In genomic region chr13:19061278-19061677, GRCh38 we compare ENCODE assay signal across 3 cellular contexts.
"Had no signal": no experiment of that assay in that cellular context is flagged by ENCODE, and none has a peak within 500 bp of the region (broad histone marks: within the 10 kb centered on the region; RNA-seq: fewer than 3 reads in every experiment).

No MANE protein-coding gene starts in this region.

- H3K4me3 ChIP-seq: GM12878 had no signal

- DNase-seq: GDM1, GF-D8 had no signal

- ATAC-seq: GM12878 had no signal
